Comparison of ENCODE assay signal across 12 cellular contexts in genomic region chr3:81249540-81250029, GRCh38.
A peak's percentile ranks its signal among the peaks of the same experiment; 100 is the strongest.
DNase-seq lines count a peak whose midpoint lies in the region; ATAC-seq, FAIRE-seq and TF ChIP-seq lines count a peak whose summit lies in the region.
"Had no signal": no experiment of that assay in that cellular context is flagged by ENCODE, and none has a peak within 500 bp of the region (broad histone marks: within the 10 kb centered on the region; RNA-seq: fewer than 3 reads in every experiment).

No MANE protein-coding gene starts in this region.

- POLR2A ChIA-PET in A549 (lab: Yijun Ruan, JAX), result no interaction called here

- no peak for TF ChIP-seq EP300 in A549 (IDR thresholded peaks at IDR 0.05)

- H3K4me2 ChIP-seq in A549 (peak overlapping the region; percentile 50), astrocyte (ENCODE audit: low read length) (peak overlapping the region; percentile 28)
- H3K4me2 ChIP-seq: BLaER1 had no signal

- H3K36me3 ChIP-seq in astrocyte (ENCODE audit: insufficient read depth, low read length), result no peaks in the 10 kb centered on the region
- H3K36me3 ChIP-seq: BLaER1 had no signal

- H3K27ac Mint-ChIP-seq in astrocyte (ENCODE audit: unreplicated experiment), result peak overlapping the region; percentile 6
- no peak overlapping the region for H3K27ac Mint-ChIP-seq in T-helper 2 cell treated with Interferon-gamma antibody and Interleukin-4, amounts not matched to agents 5 μg/mL and 100 μg/mL, for 36 hours

- H3K9me3 ChIP-seq in A549 (no peaks in the 10 kb centered on the region), astrocyte (ENCODE audit: insufficient read depth, low read depth, low read length) (no peaks in the 10 kb centered on the region)
- H3K9me3 ChIP-seq: BLaER1 had no signal

- H3K36me3 Mint-ChIP-seq in astrocyte (ENCODE audit: low read depth, unreplicated experiment), result no peaks in the 10 kb centered on the region
- no peaks in the 10 kb centered on the region for H3K36me3 Mint-ChIP-seq in activated T-cell treated with anti-CD3 and anti-CD28 coated beads, Interleukin-2, amount 50 U/mL, for 4 hours (ENCODE audit: insufficient read depth)
- no peaks in the 10 kb centered on the region for H3K36me3 Mint-ChIP-seq in T-helper 2 cell treated with Interferon-gamma antibody and Interleukin-4, amounts not matched to agents 5 μg/mL and 100 μg/mL, for 36 hours (ENCODE audit: low read depth)

- peak; percentile 3 to 63 for DNase-seq in A549 (ENCODE audit: low read depth in 1 of 2, low spot score in 1 of 2)
- peak; percentile 69 for DNase-seq in astrocyte (ENCODE audit: low read depth)
- no peak for DNase-seq in activated T-cell treated with anti-CD3 and anti-CD28 coated beads, Interleukin-2, amount 50 U/mL, for 4 hours
- no peak for DNase-seq in T-helper 2 cell treated with Interferon-gamma antibody and Interleukin-4, amounts not matched to agents 5 μg/mL and 100 μg/mL, for 36 hours (ENCODE audit: low spot score)
- DNase-seq in nucleus accumbens (lab: John Stamatoyannopoulos, UW), result no peak

- peak; percentile 68 to 84; a peak in 5 of 6 replicates for ATAC-seq in A549
- ATAC-seq in GM19452 (IDR thresholded peaks at IDR 0.05; ENCODE audit: unreplicated experiment), result peak; percentile 62
- ATAC-seq in HG03342 (IDR thresholded peaks at IDR 0.05; ENCODE audit: unreplicated experiment), result peak; percentile 79
- ATAC-seq in GM21367 (IDR thresholded peaks at IDR 0.05; ENCODE audit: unreplicated experiment), result no peak
- ATAC-seq in activated T-cell treated with anti-CD3 and anti-CD28 coated beads, Interleukin-2, amount 50 U/mL, for 4 hours, result no peak

- H3K4me3 ChIP-seq in A549 (no peak overlapping the region), astrocyte (ENCODE audit: insufficient read depth, low read depth, low read length) (no peak overlapping the region)
- H3K4me3 ChIP-seq: BLaER1 had no signal

- H3K27me3 Mint-ChIP-seq in astrocyte (ENCODE audit: low read depth, unreplicated experiment), result no peaks in the 10 kb centered on the region
- H3K27me3 Mint-ChIP-seq in activated T-cell treated with anti-CD3 and anti-CD28 coated beads, Interleukin-2, amount 50 U/mL, for 4 hours (ENCODE audit: low read depth), result no peaks in the 10 kb centered on the region
- no peaks in the 10 kb centered on the region for H3K27me3 Mint-ChIP-seq in T-helper 2 cell treated with Interferon-gamma antibody and Interleukin-4, amounts not matched to agents 5 μg/mL and 100 μg/mL, for 36 hours (ENCODE audit: low read depth)

- H3K9ac ChIP-seq in astrocyte (ENCODE audit: low read length), result peak overlapping the region; percentile 6
- H3K9ac ChIP-seq: BLaER1 had no signal

- H3K27ac ChIP-seq in A549 (peak overlapping the region in 1 of 2 experiments; percentile 3; a peak in 1 of 6 replicates), astrocyte (ENCODE audit: low read depth, low read length) (no peak overlapping the region)
- H3K27ac ChIP-seq: BLaER1, HL-60 had no signal

- FAIRE-seq in A549 (lab: Jason Lieb, UNC) (no peak), astrocyte (lab: Jason Lieb, UNC) (no peak)
- FAIRE-seq: TTC549 had no signal

- CTCF ChIA-PET in A549 (lab: Yijun Ruan, JAX), result no interaction called here

- H4K20me1 ChIP-seq in astrocyte (ENCODE audit: insufficient read depth, low read length), result no peaks in the 10 kb centered on the region
- H4K20me1 ChIP-seq: BLaER1 had no signal

- TF ChIP-seq RAD21 in A549 (conservative IDR thresholded peaks at IDR 0.05 in 1 of 2, IDR thresholded peaks at IDR 0.05 in 1 of 2), result no peak

- no peak for TF ChIP-seq POLR2A in A549 (IDR thresholded peaks at IDR 0.05; ENCODE audit: low read length)

- 30% methylated on average over 1 of the region's 1 CpG for WGBS in A549 (ENCODE audit: missing lambda C conversion rate)

- H3K4me3 Mint-ChIP-seq in astrocyte (ENCODE audit: unreplicated experiment), result no peak overlapping the region
- no peak overlapping the region for H3K4me3 Mint-ChIP-seq in activated T-cell treated with anti-CD3 and anti-CD28 coated beads, Interleukin-2, amount 50 U/mL, for 4 hours
- H3K4me3 Mint-ChIP-seq in T-helper 2 cell treated with Interferon-gamma antibody and Interleukin-4, amounts not matched to agents 5 μg/mL and 100 μg/mL, for 36 hours, result no peak overlapping the region
- H3K4me3 Mint-ChIP-seq: nephron had no signal

- H3K27me3 ChIP-seq in astrocyte (ENCODE audit: insufficient read depth, low read length), result no peaks in the 10 kb centered on the region
- H3K27me3 ChIP-seq: BLaER1 had no signal

- no peak overlapping the region for H2AFZ ChIP-seq in astrocyte (ENCODE audit: low read depth, low read length)

- H3K4me1 ChIP-seq in A549, result peaks cover 15% of the 10 kb centered on the region
- H3K4me1 ChIP-seq in astrocyte (ENCODE audit: insufficient read depth, low read length), result no peaks in the 10 kb centered on the region
- H3K4me1 ChIP-seq: BLaER1 had no signal

- no peaks in the 10 kb centered on the region for H3K79me2 ChIP-seq in astrocyte (ENCODE audit: insufficient read depth, low read length)

- TF ChIP-seq CTCF in A549 (IDR thresholded peaks at IDR 0.05) (no peak), astrocyte (IDR thresholded peaks at IDR 0.05; ENCODE audit: insufficient read depth, low read depth, low read length) (no peak)

- H3K4me1 Mint-ChIP-seq in astrocyte (ENCODE audit: low read depth, unreplicated experiment), result peaks cover 10% of the 10 kb centered on the region
- no peaks in the 10 kb centered on the region for H3K4me1 Mint-ChIP-seq in activated T-cell treated with anti-CD3 and anti-CD28 coated beads, Interleukin-2, amount 50 U/mL, for 4 hours (ENCODE audit: low read depth)
- no peaks in the 10 kb centered on the region for H3K4me1 Mint-ChIP-seq in T-helper 2 cell treated with Interferon-gamma antibody and Interleukin-4, amounts not matched to agents 5 μg/mL and 100 μg/mL, for 36 hours (ENCODE audit: low read depth)

- no peaks in the 10 kb centered on the region for H3K9me3 Mint-ChIP-seq in astrocyte (ENCODE audit: unreplicated experiment)
- peaks cover 9% of the 10 kb centered on the region for H3K9me3 Mint-ChIP-seq in activated T-cell treated with anti-CD3 and anti-CD28 coated beads, Interleukin-2, amount 50 U/mL, for 4 hours
- H3K9me3 Mint-ChIP-seq in T-helper 2 cell treated with Interferon-gamma antibody and Interleukin-4, amounts not matched to agents 5 μg/mL and 100 μg/mL, for 36 hours, result no peaks in the 10 kb centered on the region
- H3K9me3 Mint-ChIP-seq: nephron had no signal

TF ChIP-seq in A549, 52 proteins besides CTCF, POLR2A, EP300 and RAD21:
- TF ChIP-seq FOSL2 (IDR thresholded peaks at IDR 0.05), result no peak
- TF ChIP-seq FOSL2 (CRISPR knock-in tag; IDR thresholded peaks at IDR 0.05), result peak; percentile 43
- no peak for TF ChIP-seq HOXB5 (CRISPR knock-in tag; IDR thresholded peaks at IDR 0.05)
TF ChIP-seq in A549: peak in this region for 1.

Comparison
In these comparisons a context has a peak if more than half of its experiments do, and no peak if none do; other contexts are left out.
1. ATAC-seq: peak in A549 (2 of 2), GM19452 (single experiment) and HG03342 (single experiment); none in GM21367 (single experiment) and activated T-cell treated with anti-CD3 and anti-CD28 coated beads, Interleukin-2, amount 50 U/mL, for 4 hours (0 of 2).
2. DNase-seq: peak in A549 (2 of 2) and astrocyte (single experiment); none in activated T-cell treated with anti-CD3 and anti-CD28 coated beads, Interleukin-2, amount 50 U/mL, for 4 hours (single experiment), T-helper 2 cell treated with Interferon-gamma antibody and Interleukin-4, amounts not matched to agents 5 μg/mL and 100 μg/mL, for 36 hours (single experiment) and nucleus accumbens (0 of 56).